15 cellular contexts compared by ENCODE assay signal in genomic region chr2:42032796-42033195, GRCh38. TPM values are rescaled to one million over a fixed set of nuclear protein-coding genes. Genes with fewer than 3 reads are reported as not detected.
DNase-seq lines count a peak whose midpoint lies in the region; TF ChIP-seq lines count a peak whose summit lies in the region.
"Had no signal": no experiment of that assay in that cellular context is flagged by ENCODE, and none has a peak within 500 bp of the region (broad histone marks: within the 10 kb centered on the region; RNA-seq: fewer than 3 reads in every experiment).

No MANE protein-coding gene starts in this region.

- no peak overlapping the region for H3K4me3 Mint-ChIP-seq in neural crest cell
- H3K4me3 Mint-ChIP-seq: CD4-positive, alpha-beta memory T cell had no signal

- no peaks in the 10 kb centered on the region for H3K9me3 Mint-ChIP-seq in neural crest cell

- CTCF ChIA-PET in GM10248 (lab: Yijun Ruan, JAX) = interaction anchor here (0.8 to 1.3 kb wide), 2 partner anchors 39 to 163 kb away, joined by 3 read pairs; no protein-coding TSS in a partner anchor

- no peaks in the 10 kb centered on the region for H3K27me3 Mint-ChIP-seq in neural crest cell (ENCODE audit: low read depth)

- no peaks in the 10 kb centered on the region for H3K9me3 ChIP-seq in BLaER1

- POLR2A ChIA-PET in GM10248 (lab: Yijun Ruan, JAX) = no interaction called here

- peak; percentile 11 for DNase-seq in H7
- DNase-seq in left kidney (ENCODE audit: low read depth, low spot score) = peak; percentile 75
- DNase-seq in neural crest cell (ENCODE audit: low read depth, low spot score) = no peak
- no peak for DNase-seq in NCI-H748 (lab: John Stamatoyannopoulos, UW; ENCODE audit: unreplicated experiment)
- DNase-seq in GM10248 (ENCODE audit: extremely low spot score) = no peak
- no peak for DNase-seq in stimulated activated naive CD4-positive, alpha-beta T cell (lab: John Stamatoyannopoulos, UW)
- DNase-seq in COLO829 (ENCODE audit: low spot score) = no peak
- DNase-seq: ACHN; CD4-positive, alpha-beta memory T cell; COR-L47; DND-41; GF-D8; H9 had no signal

- H3K36me3 ChIP-seq in BLaER1 (no peaks in the 10 kb centered on the region), H7 (replicated peaks; ENCODE audit: control insufficient read depth, insufficient read depth, low read length) (no peaks in the 10 kb centered on the region)

- no peaks in the 10 kb centered on the region for H4K20me1 ChIP-seq in BLaER1

- H3K4me1 ChIP-seq in BLaER1 = peaks cover 87% of the 10 kb centered on the region

- no peak overlapping the region; the same call in 1 of the 2 replicates for H3K9ac ChIP-seq in BLaER1

- TF ChIP-seq CTCF in neural crest cell (conservative IDR thresholded peaks at IDR 0.05) = no peak
- no peak for TF ChIP-seq CTCF in GM10248 (IDR thresholded peaks at IDR 0.05; ENCODE audit: control extremely low read depth, extremely low read depth, low read depth, missing control alignments)

- H3K27me3 ChIP-seq in BLaER1 (no peaks in the 10 kb centered on the region), H7 (ENCODE audit: control insufficient read depth, insufficient read depth, low read length) (peaks cover 2% of the 10 kb centered on the region; the same call in 1 of the 2 replicates)

- H3K27ac ChIP-seq in BLaER1 = peak overlapping the region; percentile 92; the same call in 1 of the 2 replicates
- H3K27ac ChIP-seq: C4-2B had no signal

- H3K4me3 ChIP-seq in BLaER1 (no peak overlapping the region), H7 (ENCODE audit: insufficient read depth, low read depth, low read length) (no peak overlapping the region)

- no peaks in the 10 kb centered on the region for H3K36me3 Mint-ChIP-seq in neural crest cell (ENCODE audit: low read depth)
- H3K36me3 Mint-ChIP-seq: CD4-positive, alpha-beta memory T cell had no signal

- H3K4me2 ChIP-seq in BLaER1 = peak overlapping the region; percentile 80

- H3K27ac Mint-ChIP-seq in neural crest cell (ENCODE audit: unreplicated experiment) = peak overlapping the region; percentile 66
- H3K27ac Mint-ChIP-seq: CD4-positive, alpha-beta memory T cell had no signal

- H3K4me1 Mint-ChIP-seq in neural crest cell = peaks cover 60% of the 10 kb centered on the region

RNA-seq across cellular contexts. Expression of gene PKDCC, which starts 15.0 kb away (rescaled TPM):
- 90.2 and 176 TPM in 2 replicates for total RNA-seq in H7 (2014; rRNA removed; shearing (Covaris generic))
- 74.4 and 81.9 TPM in 2 replicates for total RNA-seq in neural crest cell
- total RNA-seq: CD4-positive, alpha-beta memory T cell had no signal

Comparison
In these comparisons a context has a peak if more than half of its experiments do, and no peak if none do; other contexts are left out.
1. DNase-seq: peak in H7 (single experiment) and left kidney (single experiment); none in neural crest cell (single experiment), NCI-H748 (single experiment), GM10248 (single experiment), stimulated activated naive CD4-positive, alpha-beta T cell (0 of 6) and COLO829 (single experiment).